Comparison of ENCODE assay signal across 8 cellular contexts in the genomic region with DNA sequence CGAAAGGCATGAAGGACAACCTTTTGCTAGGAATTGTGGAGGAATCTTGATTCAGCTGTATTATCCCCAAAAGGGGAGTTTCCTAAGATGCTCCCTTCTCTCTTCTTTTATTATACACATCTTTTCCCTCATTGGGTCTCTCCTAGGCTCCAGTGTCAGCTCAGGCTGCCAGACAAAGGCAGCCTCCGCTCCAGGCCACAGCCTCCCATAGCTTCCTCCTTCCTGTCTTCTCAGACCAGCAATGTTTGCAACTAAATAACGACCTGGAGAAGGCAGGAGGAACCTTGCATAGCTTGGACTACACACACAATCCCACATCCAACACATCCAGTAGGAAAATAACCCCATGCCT. TPM values are rescaled to one million over a fixed set of nuclear protein-coding genes. Genes with fewer than 3 reads are reported as not detected.
DNase-seq lines count a peak whose midpoint lies in the region; ATAC-seq and TF ChIP-seq lines count a peak whose summit lies in the region.

No MANE protein-coding gene starts in this region.

- H3K4me1 ChIP-seq in cardiac muscle cell (ENCODE audit: low read depth) = peaks cover 5% of the 10 kb centered on the region

- no peak for DNase-seq in cardiac muscle cell (ENCODE audit: low read depth in 1 of 2, low spot score in 1 of 2)
- DNase-seq in Right ventricle myocardium inferior (ENCODE audit: missing footprints) = no peak
- no peak for DNase-seq in activated T-helper 2 cell treated with anti-CD3 and anti-CD28 coated beads, Interferon-gamma antibody, Interleukin-2, Interleukin-4, amounts not matched to agents 10 μg/mL and 5 μg/mL and 100 μg/mL, durations not matched to agents 14 hours and 24 hours and 36 hours (ENCODE audit: low spot score)
- DNase-seq in type B pancreatic cell (ENCODE audit: extremely low spot score, unreplicated experiment) = no peak
- DNase-seq in mesenteric fat pad (ENCODE audit: low spot score) = no peak

- no peaks in the 10 kb centered on the region for H3K9me3 ChIP-seq in cardiac muscle cell (ENCODE audit: low read depth)

- TF ChIP-seq CTCF in cardiac muscle cell (IDR thresholded peaks at IDR 0.05; ENCODE audit: low read depth, low read length) = no peak
- TF ChIP-seq CTCF in type B pancreatic cell (conservative IDR thresholded peaks at IDR 0.05) = no peak

- peaks cover 22% of the 10 kb centered on the region for H3K4me1 Mint-ChIP-seq in activated T-helper 2 cell treated with anti-CD3 and anti-CD28 coated beads, Interferon-gamma antibody, Interleukin-2, Interleukin-4, amounts not matched to agents 10 μg/mL and 5 μg/mL and 100 μg/mL, durations not matched to agents 14 hours and 24 hours and 36 hours (ENCODE audit: low read depth)
- H3K4me1 Mint-ChIP-seq in type B pancreatic cell (ENCODE audit: unreplicated experiment) = peaks cover 44% of the 10 kb centered on the region

- peak overlapping the region; percentile 91 for H3K27ac ChIP-seq in cardiac muscle cell
- H3K27ac ChIP-seq in layer of hippocampus (ENCODE audit: low read depth, low read length) = peak overlapping the region; percentile 81

- peak overlapping the region; percentile 50 for H3K27ac Mint-ChIP-seq in activated T-helper 2 cell treated with anti-CD3 and anti-CD28 coated beads, Interferon-gamma antibody, Interleukin-2, Interleukin-4, amounts not matched to agents 10 μg/mL and 5 μg/mL and 100 μg/mL, durations not matched to agents 14 hours and 24 hours and 36 hours
- peak overlapping the region; percentile 100 for H3K27ac Mint-ChIP-seq in type B pancreatic cell

- intact Hi-C loops in Right ventricle myocardium inferior (cut with DNase I) = loop anchor here (2.0 kb wide), 2 partner anchors 23 to 99 kb away; no protein-coding TSS in a partner anchor
- intact Hi-C loops in activated T-helper 2 cell treated with anti-CD3 and anti-CD28 coated beads, Interferon-gamma antibody, Interleukin-2, Interleukin-4, amounts not matched to agents 10 μg/mL and 5 μg/mL and 100 μg/mL, durations not matched to agents 14 hours and 24 hours and 36 hours (cut with micrococcal nuclease) = loop anchor here (10.0 kb wide), 1 partner anchor 191 kb away; no protein-coding TSS in a partner anchor

- H3K4me3 ChIP-seq in cardiac muscle cell = peak overlapping the region; percentile 50

- H3K27me3 Mint-ChIP-seq in activated T-helper 2 cell treated with anti-CD3 and anti-CD28 coated beads, Interferon-gamma antibody, Interleukin-2, Interleukin-4, amounts not matched to agents 10 μg/mL and 5 μg/mL and 100 μg/mL, durations not matched to agents 14 hours and 24 hours and 36 hours (ENCODE audit: low read depth) = peaks cover 40% of the 10 kb centered on the region
- peaks cover 39% of the 10 kb centered on the region for H3K27me3 Mint-ChIP-seq in type B pancreatic cell

- H3K4me3 Mint-ChIP-seq in activated T-helper 2 cell treated with anti-CD3 and anti-CD28 coated beads, Interferon-gamma antibody, Interleukin-2, Interleukin-4, amounts not matched to agents 10 μg/mL and 5 μg/mL and 100 μg/mL, durations not matched to agents 14 hours and 24 hours and 36 hours (ENCODE audit: low read depth) = peak overlapping the region; percentile 81
- H3K4me3 Mint-ChIP-seq in type B pancreatic cell = peak overlapping the region; percentile 97

- no peaks in the 10 kb centered on the region for H3K36me3 ChIP-seq in cardiac muscle cell

- no peak for ATAC-seq in Right ventricle myocardium inferior
- no peak for ATAC-seq in HG03039 (IDR thresholded peaks at IDR 0.05; ENCODE audit: unreplicated experiment)
- ATAC-seq in GM18867 (IDR thresholded peaks at IDR 0.05; ENCODE audit: unreplicated experiment) = no peak

- H3K9me3 Mint-ChIP-seq in activated T-helper 2 cell treated with anti-CD3 and anti-CD28 coated beads, Interferon-gamma antibody, Interleukin-2, Interleukin-4, amounts not matched to agents 10 μg/mL and 5 μg/mL and 100 μg/mL, durations not matched to agents 14 hours and 24 hours and 36 hours = no peaks in the 10 kb centered on the region
- H3K9me3 Mint-ChIP-seq in type B pancreatic cell = no peaks in the 10 kb centered on the region

- H3K27me3 ChIP-seq in cardiac muscle cell (peaks cover 36% of the 10 kb centered on the region), layer of hippocampus (ENCODE audit: control insufficient read depth, insufficient read depth, low read length) (peaks cover 12% of the 10 kb centered on the region)

- H3K36me3 Mint-ChIP-seq in activated T-helper 2 cell treated with anti-CD3 and anti-CD28 coated beads, Interferon-gamma antibody, Interleukin-2, Interleukin-4, amounts not matched to agents 10 μg/mL and 5 μg/mL and 100 μg/mL, durations not matched to agents 14 hours and 24 hours and 36 hours (ENCODE audit: low read depth) = peaks cover 7% of the 10 kb centered on the region
- no peaks in the 10 kb centered on the region for H3K36me3 Mint-ChIP-seq in type B pancreatic cell

RNA-seq across cellular contexts. Expression of a gene that starts 12.3 kb away (rescaled TPM):
- total RNA-seq in cardiac muscle cell = 32.7 and 37.8 TPM in 2 replicates
- polyA plus RNA-seq in cardiac muscle cell = 23.3 and 23.4 TPM in 2 replicates
- total RNA-seq in Right ventricle myocardium inferior = 14.1 TPM
- 41.3 and 44.3 TPM in 2 replicates for total RNA-seq in activated T-helper 2 cell treated with anti-CD3 and anti-CD28 coated beads, Interferon-gamma antibody, Interleukin-2, Interleukin-4, amounts not matched to agents 10 μg/mL and 5 μg/mL and 100 μg/mL, durations not matched to agents 14 hours and 24 hours and 36 hours
- 15.3 and 25.7 TPM in 2 replicates for total RNA-seq in type B pancreatic cell (ENCODE audit: low replicate concordance)
- 46.5 TPM for total RNA-seq in mesenteric fat pad

RNA-seq across cellular contexts. Expression of a gene that starts 12.4 kb away (rescaled TPM):
- total RNA-seq in cardiac muscle cell = 1.3 and 4.5 TPM in 2 replicates
- polyA plus RNA-seq in cardiac muscle cell = 2.4 and 7.7 TPM in 2 replicates
- 0.22 TPM for total RNA-seq in Right ventricle myocardium inferior
- 0.53 and 0.64 TPM in 2 replicates for total RNA-seq in activated T-helper 2 cell treated with anti-CD3 and anti-CD28 coated beads, Interferon-gamma antibody, Interleukin-2, Interleukin-4, amounts not matched to agents 10 μg/mL and 5 μg/mL and 100 μg/mL, durations not matched to agents 14 hours and 24 hours and 36 hours
- 1.4 and 2.0 TPM in 2 replicates for total RNA-seq in type B pancreatic cell (ENCODE audit: low replicate concordance)
- 0.55 TPM for total RNA-seq in mesenteric fat pad

RNA-seq across cellular contexts. Expression of a gene that starts 18.5 kb away (rescaled TPM):
- 50.1 and 52.9 TPM in 2 replicates for total RNA-seq in cardiac muscle cell
- polyA plus RNA-seq in cardiac muscle cell = 18.2 and 27.5 TPM in 2 replicates
- 4.8 TPM for total RNA-seq in Right ventricle myocardium inferior
- 0.55 and 0.67 TPM in 2 replicates for total RNA-seq in activated T-helper 2 cell treated with anti-CD3 and anti-CD28 coated beads, Interferon-gamma antibody, Interleukin-2, Interleukin-4, amounts not matched to agents 10 μg/mL and 5 μg/mL and 100 μg/mL, durations not matched to agents 14 hours and 24 hours and 36 hours
- 6.9 and 17.1 TPM in 2 replicates for total RNA-seq in type B pancreatic cell (ENCODE audit: low replicate concordance)
- total RNA-seq in mesenteric fat pad = 1.9 TPM

RNA-seq across cellular contexts. Expression of a gene that starts 43.7 kb away (rescaled TPM):
- total RNA-seq in cardiac muscle cell (156 and 168 TPM in 2 replicates), Right ventricle myocardium inferior (43.4 TPM), type B pancreatic cell (ENCODE audit: low replicate concordance) (50.2 and 86.6 TPM in 2 replicates), mesenteric fat pad (102 TPM)
- 128 and 129 TPM in 2 replicates for polyA plus RNA-seq in cardiac muscle cell
- total RNA-seq in activated T-helper 2 cell treated with anti-CD3 and anti-CD28 coated beads, Interferon-gamma antibody, Interleukin-2, Interleukin-4, amounts not matched to agents 10 μg/mL and 5 μg/mL and 100 μg/mL, durations not matched to agents 14 hours and 24 hours and 36 hours = 19.2 and 22.2 TPM in 2 replicates

RNA-seq across cellular contexts. Expression of a gene that starts 56.0 kb away (rescaled TPM):
- total RNA-seq in cardiac muscle cell (6.1 and 7.6 TPM in 2 replicates), Right ventricle myocardium inferior (6.6 TPM), type B pancreatic cell (ENCODE audit: low replicate concordance) (11.3 and 19.2 TPM in 2 replicates), mesenteric fat pad (7.5 TPM)
- polyA plus RNA-seq in cardiac muscle cell = 6.9 and 12.3 TPM in 2 replicates
- 25.9 and 27.2 TPM in 2 replicates for total RNA-seq in activated T-helper 2 cell treated with anti-CD3 and anti-CD28 coated beads, Interferon-gamma antibody, Interleukin-2, Interleukin-4, amounts not matched to agents 10 μg/mL and 5 μg/mL and 100 μg/mL, durations not matched to agents 14 hours and 24 hours and 36 hours
